16 cellular contexts compared by ENCODE assay signal in the genomic region with DNA sequence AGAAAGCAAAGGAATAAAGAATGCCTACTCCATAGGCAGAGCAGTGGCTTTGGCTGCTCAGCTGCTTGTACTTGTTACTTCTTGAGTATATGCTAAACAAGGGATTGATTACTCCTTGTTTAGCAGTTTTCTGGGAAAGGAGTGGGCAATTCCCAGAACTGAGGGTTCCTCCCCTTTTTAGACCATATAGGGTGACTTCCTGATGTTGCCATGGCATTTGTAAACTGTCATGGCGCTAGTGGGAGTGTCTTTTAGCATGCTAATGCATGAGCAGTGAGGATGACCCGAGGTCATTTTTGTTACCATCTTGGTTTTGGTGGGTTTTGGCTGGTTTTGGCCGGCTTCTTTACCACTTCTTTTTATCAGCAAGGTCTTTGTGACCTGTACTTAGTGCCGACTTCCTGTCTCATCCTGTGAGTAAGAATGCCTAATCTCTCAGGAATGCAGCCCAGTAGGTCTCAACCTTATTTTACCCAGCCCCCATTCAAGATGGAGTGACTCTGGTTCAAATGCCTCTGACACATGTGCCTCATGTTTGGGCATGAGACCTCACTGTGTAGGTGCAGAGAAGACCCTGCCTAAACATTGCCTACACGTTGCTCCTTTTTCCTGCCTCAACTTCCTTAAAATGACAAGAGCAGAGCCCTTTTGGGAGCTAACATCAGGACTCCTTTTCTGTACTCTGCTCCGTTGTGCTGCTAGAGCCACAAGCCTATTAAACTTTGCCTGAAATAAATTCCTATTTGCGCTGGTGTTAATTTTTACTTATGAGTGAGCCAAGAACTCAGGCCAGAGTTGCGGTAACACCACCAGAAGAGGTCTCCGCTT. TPM values are rescaled to one million over a fixed set of nuclear protein-coding genes. Genes with fewer than 3 reads are reported as not detected.
A peak's percentile ranks its signal among the peaks of the same experiment; 100 is the strongest.
DNase-seq lines count a peak whose midpoint lies in the region; ATAC-seq, FAIRE-seq and TF ChIP-seq lines count a peak whose summit lies in the region.
"Had no signal": no experiment of that assay in that cellular context is flagged by ENCODE, and none has a peak within 500 bp of the region (broad histone marks: within the 10 kb centered on the region; RNA-seq: fewer than 3 reads in every experiment).

No MANE protein-coding gene starts in this region.

- no peaks in the 10 kb centered on the region for H3K79me1 ChIP-seq in H9 (ENCODE audit: insufficient read depth, low read depth, low read length, poor library complexity, severe bottlenecking)

- H3K4me3 ChIP-seq in endodermal cell (ENCODE audit: low read length) (no peak overlapping the region), MM.1S (ENCODE audit: low read length) (no peak overlapping the region)
- H3K4me3 ChIP-seq: body of pancreas, right lobe of liver had no signal

- H3K27me3 Mint-ChIP-seq in H9 (ENCODE audit: low read depth) (no peaks in the 10 kb centered on the region), endodermal cell (ENCODE audit: insufficient read depth) (no peaks in the 10 kb centered on the region), neural crest cell (ENCODE audit: low read depth) (no peaks in the 10 kb centered on the region)
- H3K27me3 Mint-ChIP-seq: activated T-cell treated with anti-CD3 and anti-CD28 coated beads, Interleukin-2, amount 50 U/mL, for 24 hours had no signal

- no peak overlapping the region for H3K23ac ChIP-seq in H9 (ENCODE audit: insufficient read length, low read depth, low read length)

- H4K5ac ChIP-seq in H9 (ENCODE audit: insufficient read length, low read depth, low read length), result no peak overlapping the region

- H2BK20ac ChIP-seq in H9 (ENCODE audit: low read depth, low read length, poor library complexity, severe bottlenecking), result no peak overlapping the region

- H2BK12ac ChIP-seq in H9 (ENCODE audit: insufficient read length, low read depth, low read length), result no peak overlapping the region

- peaks cover 5% of the 10 kb centered on the region for H3K36me3 ChIP-seq in endodermal cell (ENCODE audit: control insufficient read depth, insufficient read depth, low read length)
- no peaks in the 10 kb centered on the region for H3K36me3 ChIP-seq in MM.1S (replicated peaks; ENCODE audit: insufficient read depth, low read length)
- H3K36me3 ChIP-seq: right lobe of liver had no signal

- no peak overlapping the region for H4K8ac ChIP-seq in H9 (replicated peaks; ENCODE audit: insufficient read length, low read depth, low read length)

- H3K56ac ChIP-seq in H9 (ENCODE audit: insufficient read length, low read depth, low read length), result no peak overlapping the region

- peaks cover 26% of the 10 kb centered on the region in 2 experiments for H3K4me1 Mint-ChIP-seq in H9
- H3K4me1 Mint-ChIP-seq in endodermal cell, result peaks cover 16% of the 10 kb centered on the region
- no peaks in the 10 kb centered on the region for H3K4me1 Mint-ChIP-seq in neural crest cell

- DNase-seq in H9, result peak; percentile 38
- DNase-seq in RCC 7860 (ENCODE audit: low spot score), result peak; percentile 94
- peak; percentile 66 for DNase-seq in endodermal cell
- DNase-seq in neural crest cell (ENCODE audit: low read depth, low spot score), result no peak
- DNase-seq in MM.1S, result no peak
- DNase-seq: activated T-cell treated with anti-CD3 and anti-CD28 coated beads, Interleukin-2, amount 50 U/mL, for 24 hours; body of pancreas; COR-L47; H7; right lobe of liver had no signal

- H2AFZ ChIP-seq in H9 (ENCODE audit: low read length), result no peak overlapping the region
- H2AFZ ChIP-seq in MM.1S (ENCODE audit: low read length), result no peak overlapping the region

- H3K9me3 Mint-ChIP-seq in H9, result no peaks in the 10 kb centered on the region
- H3K9me3 Mint-ChIP-seq in endodermal cell, result peaks cover under 1% of the 10 kb centered on the region
- peaks cover 3% of the 10 kb centered on the region for H3K9me3 Mint-ChIP-seq in neural crest cell

- no peak overlapping the region for H2AK5ac ChIP-seq in H9 (ENCODE audit: insufficient read length, low read length)

- peak overlapping the region; percentile 14 for H2BK120ac ChIP-seq in H9 (ENCODE audit: low read depth, low read length, poor library complexity, severe bottlenecking)

- no peak overlapping the region for H3T11ph ChIP-seq in H9 (ENCODE audit: low read length)

- no CpG with 5 or more reads among the region's 9 CpGs for WGBS in H9 (ENCODE audit: extremely low coverage, insufficient read length, low lambda C conversion rate)
- 87 to 100% methylated on average over 6 to 9 of the region's 9 CpGs for WGBS in endodermal cell (ENCODE audit: insufficient coverage in 1 of 2, insufficient read length in 1 of 2), 2 experiments

- H2BK5ac ChIP-seq in H9 (ENCODE audit: insufficient read length, low read length), result no peak overlapping the region

- no peak overlapping the region for H4K91ac ChIP-seq in H9 (ENCODE audit: insufficient read length, low read depth, low read length)

- FAIRE-seq in RCC 7860 (lab: Jason Lieb, UNC), result peak; percentile 85
- FAIRE-seq: TTC549 had no signal

- H4K20me1 ChIP-seq in H9 (ENCODE audit: control insufficient read depth, insufficient read depth, insufficient read length) (no peaks in the 10 kb centered on the region), MM.1S (ENCODE audit: insufficient read depth, low read length) (no peaks in the 10 kb centered on the region)

- H3K79me2 ChIP-seq in H9 (ENCODE audit: insufficient read depth, low read length), result no peaks in the 10 kb centered on the region
- H3K79me2 ChIP-seq in MM.1S (ENCODE audit: low read length), result no peaks in the 10 kb centered on the region

- H3K9me3 ChIP-seq in H9 (ENCODE audit: control insufficient read depth, low read depth, low read length) (no peaks in the 10 kb centered on the region), endodermal cell (ENCODE audit: control insufficient read depth, low read length) (peaks cover 7% of the 10 kb centered on the region), MM.1S (replicated peaks; ENCODE audit: insufficient read depth, low read length) (no peaks in the 10 kb centered on the region)
- H3K9me3 ChIP-seq: body of pancreas, right lobe of liver had no signal

- H3K36me3 Mint-ChIP-seq in H9 (ENCODE audit: insufficient read depth in 1 of 3, low read depth in 3 of 3) (peaks cover 13 to 32% (median 15%) of the 10 kb centered on the region in 3 experiments), endodermal cell (ENCODE audit: low read depth) (peaks cover 35% of the 10 kb centered on the region), neural crest cell (ENCODE audit: low read depth) (peaks cover 15% of the 10 kb centered on the region)

- ATAC-seq in HG02588 (IDR thresholded peaks at IDR 0.05; ENCODE audit: unreplicated experiment), result no peak
- ATAC-seq in HG03097 (IDR thresholded peaks at IDR 0.05; ENCODE audit: low FRiP score, unreplicated experiment), result no peak
- no peak for ATAC-seq in GM19397 (IDR thresholded peaks at IDR 0.05; ENCODE audit: unreplicated experiment)
- ATAC-seq: body of pancreas, right lobe of liver had no signal

- no peaks in the 10 kb centered on the region for H3K9me2 ChIP-seq in MM.1S (replicated peaks; ENCODE audit: insufficient read depth, low read length)

- no peaks in the 10 kb centered on the region for H3K23me2 ChIP-seq in H9 (ENCODE audit: insufficient read length, low read depth, low read length, poor library complexity, severe bottlenecking)

- H3K18ac ChIP-seq in H9 (ENCODE audit: insufficient read length, low read depth, low read length), result no peak overlapping the region

- H3K27me3 ChIP-seq in H9 (ENCODE audit: insufficient read depth, low read length), result no peaks in the 10 kb centered on the region
- no peaks in the 10 kb centered on the region for H3K27me3 ChIP-seq in endodermal cell (ENCODE audit: control insufficient read depth, insufficient read depth, low read length, poor library complexity, severe bottlenecking)
- H3K27me3 ChIP-seq in MM.1S (replicated peaks; ENCODE audit: insufficient read depth, low read length), result no peaks in the 10 kb centered on the region
- H3K27me3 ChIP-seq: body of pancreas, right lobe of liver had no signal

- no peak overlapping the region for H3K9ac ChIP-seq in H9 (ENCODE audit: extremely low read depth, insufficient read length, low read length)
- H3K9ac ChIP-seq in endodermal cell (ENCODE audit: extremely low read depth, low read length, poor library complexity, severe bottlenecking), result no peak overlapping the region
- H3K9ac ChIP-seq in MM.1S (ENCODE audit: low read length), result no peak overlapping the region
- H3K9ac ChIP-seq: KMS-11 had no signal

- no peak overlapping the region for H3K4ac ChIP-seq in H9 (ENCODE audit: low read depth, low read length)

- H3K27ac Mint-ChIP-seq in H9 (peak overlapping the region; percentile 20 to 95 (median 89); a peak in 6 of 7 replicates), endodermal cell (peak overlapping the region; percentile 62), neural crest cell (ENCODE audit: unreplicated experiment) (peak overlapping the region; percentile 43)
- H3K27ac Mint-ChIP-seq: activated T-cell treated with anti-CD3 and anti-CD28 coated beads, Interleukin-2, amount 50 U/mL, for 24 hours had no signal

- H3K27ac ChIP-seq in H9 (ENCODE audit: insufficient read length, low read depth, low read length) (no peak overlapping the region), endodermal cell (ENCODE audit: low read depth, low read length) (no peak overlapping the region), MM.1S (ENCODE audit: low read length) (no peak overlapping the region)
- H3K27ac ChIP-seq: body of pancreas, KMS-11, right lobe of liver had no signal

- H3K4me3 Mint-ChIP-seq in H9 (0 out of 5 replicates have a peak overlapping the region, but pooled peaks of 1 of the 2 experiments have one; percentile 14), endodermal cell (no peak overlapping the region), neural crest cell (no peak overlapping the region)
- H3K4me3 Mint-ChIP-seq: activated T-cell treated with anti-CD3 and anti-CD28 coated beads, Interleukin-2, amount 50 U/mL, for 24 hours had no signal

- no peak overlapping the region for H3K14ac ChIP-seq in H9 (ENCODE audit: insufficient read depth, low read length)

- no peak overlapping the region for H3K4me2 ChIP-seq in H9 (ENCODE audit: insufficient read depth, insufficient read length, low read length)
- H3K4me2 ChIP-seq in MM.1S (ENCODE audit: low read depth, low read length), result no peak overlapping the region
- H3K4me2 ChIP-seq: KMS-11 had no signal

- H3K4me1 ChIP-seq in H9 (ENCODE audit: insufficient read depth, low read length) (no peaks in the 10 kb centered on the region; the same call in 1 of the 2 replicates), endodermal cell (ENCODE audit: control insufficient read depth, insufficient read depth, low read length) (peaks cover 5% of the 10 kb centered on the region), MM.1S (ENCODE audit: low read length) (no peaks in the 10 kb centered on the region)

- no peak overlapping the region for H2BK15ac ChIP-seq in H9 (ENCODE audit: low read depth, low read length)

- H3F3A ChIP-seq in MM.1S (ENCODE audit: insufficient read depth, low read length), result no peaks in the 10 kb centered on the region

- TF ChIP-seq CTCF in H9 (conservative IDR thresholded peaks at IDR 0.05) (no peak), endodermal cell (conservative IDR thresholded peaks at IDR 0.05) (no peak), neural crest cell (conservative IDR thresholded peaks at IDR 0.05) (no peak), MM.1S (IDR thresholded peaks at IDR 0.05; ENCODE audit: low read length) (no peak)

RNA-seq across cellular contexts. Expression of gene UBA6, which starts 21.0 kb away (rescaled TPM):
- total RNA-seq in H9 (2021), result 63.5 and 72.2 TPM in 2 replicates
- total RNA-seq in endodermal cell, result 100 to 1,000 TPM in 1 of 2 donors, 10 to 100 TPM in 1; 83.1 to 117 TPM
- 63.2 TPM for polyA plus RNA-seq in endodermal cell (2013, experiment 1 of 2)
- polyA plus RNA-seq in endodermal cell (2013, experiment 2 of 2), result 61.2 TPM
- total RNA-seq in neural crest cell, result 72.9 and 78.1 TPM in 2 replicates

RNA-seq across cellular contexts. Expression of gene GNRHR, which starts 32.2 kb away (rescaled TPM):
- total RNA-seq in H9 (2021), result not detected in 2 replicates
- total RNA-seq in endodermal cell, result not detected
- polyA plus RNA-seq in endodermal cell (2013, experiment 1 of 2), result not detected
- polyA plus RNA-seq in endodermal cell (2013, experiment 2 of 2), result not detected
- total RNA-seq in neural crest cell, result not detected in 2 replicates
- total RNA-seq: body of pancreas, epithelial cell of proximal tubule, H7, right lobe of liver had no signal

Comparison
In these comparisons a context has a peak if more than half of its experiments do, and no peak if none do; other contexts are left out.
1. DNase-seq: peak in H9 (single experiment), RCC 7860 (single experiment) and endodermal cell (single experiment); none in neural crest cell (single experiment) and MM.1S (single experiment).
2. Peak in every context shown above with its lines, with median percentiles within 50 percentile points of each other: H3K27ac Mint-ChIP-seq.